Comparison of ENCODE assay signal across 8 cellular contexts in the genomic region with DNA sequence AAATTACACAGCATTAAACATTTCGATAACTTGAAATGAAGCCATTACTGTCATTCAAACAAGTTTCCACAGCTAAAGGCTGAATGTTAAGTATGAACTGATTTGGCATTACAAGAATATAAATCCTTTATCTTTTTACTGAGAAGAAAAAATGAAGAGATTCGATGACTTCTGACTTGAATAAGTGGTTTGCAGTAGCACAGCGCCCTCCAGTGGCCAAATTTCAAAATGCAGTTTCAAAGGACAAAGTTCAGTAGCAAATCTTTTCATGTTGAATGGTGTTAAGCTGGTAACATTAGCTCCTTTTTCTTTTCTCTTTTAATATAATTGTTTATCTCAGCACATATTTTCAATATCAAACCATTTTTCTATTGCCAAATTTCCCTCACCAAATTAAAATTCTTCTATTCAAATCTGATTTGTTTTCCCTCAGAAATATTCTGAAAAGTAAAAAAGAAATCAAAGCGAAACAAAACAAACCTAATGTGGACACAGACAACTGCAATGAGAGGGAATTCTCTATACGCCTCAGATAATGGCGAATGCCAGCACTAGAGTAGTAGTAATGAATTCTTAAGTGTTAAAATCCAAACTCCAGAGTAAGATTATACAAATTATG.
DNase-seq lines count a peak whose midpoint lies in the region; ATAC-seq and TF ChIP-seq lines count a peak whose summit lies in the region.

No MANE protein-coding gene starts in this region.

- H3K36me3 Mint-ChIP-seq in activated naive CD8-positive, alpha-beta T cell treated with anti-CD3 and anti-CD28 coated beads, Interleukin-2, amount 50 U/mL, for 24 hours (ENCODE audit: low read depth) = no peaks in the 10 kb centered on the region

- H3K4me3 Mint-ChIP-seq in activated naive CD8-positive, alpha-beta T cell treated with anti-CD3 and anti-CD28 coated beads, Interleukin-2, amount 50 U/mL, for 24 hours = no peak overlapping the region

- H3K36me3 ChIP-seq in heart right ventricle = no peaks in the 10 kb centered on the region

- H3K27ac ChIP-seq in heart right ventricle = no peak overlapping the region

- no peaks in the 10 kb centered on the region for H3K27me3 Mint-ChIP-seq in activated naive CD8-positive, alpha-beta T cell treated with anti-CD3 and anti-CD28 coated beads, Interleukin-2, amount 50 U/mL, for 24 hours

- H3K4me1 Mint-ChIP-seq in activated naive CD8-positive, alpha-beta T cell treated with anti-CD3 and anti-CD28 coated beads, Interleukin-2, amount 50 U/mL, for 24 hours = peaks cover 9% of the 10 kb centered on the region

- no peak overlapping the region for H3K27ac Mint-ChIP-seq in activated naive CD8-positive, alpha-beta T cell treated with anti-CD3 and anti-CD28 coated beads, Interleukin-2, amount 50 U/mL, for 24 hours

- intact Hi-C loops in heart right ventricle (cut with DNase I) = loop anchor here (2.0 to 10.0 kb wide), 11 partner anchors 181 to 789 kb away; no protein-coding TSS in a partner anchor

- TF ChIP-seq CTCF in LNCAP (IDR thresholded peaks at IDR 0.05) = peak; percentile 76
- TF ChIP-seq CTCF in heart right ventricle (IDR thresholded peaks at IDR 0.05) = peak; percentile 91 to 98 (median 94)

- no peak for ATAC-seq in activated naive CD8-positive, alpha-beta T cell treated with anti-CD3 and anti-CD28 coated beads, Interleukin-2, amount 50 U/mL, for 24 hours
- peak in 2 of 8 donors; percentile 42 to 43 for ATAC-seq in heart right ventricle
- ATAC-seq in HG02588 (IDR thresholded peaks at IDR 0.05; ENCODE audit: unreplicated experiment) = no peak

- DNase-seq in DMS 273 treated with DMSO at 0.1 percent for 48 hours (lab: John Stamatoyannopoulos, UW) (peak; percentile 13), SKM-1 (lab: John Stamatoyannopoulos, UW; ENCODE audit: unreplicated experiment) (peak; percentile 34), heart right ventricle (peak; percentile 34 to 70), retina (peak; percentile 72), HuH-7.5 (ENCODE audit: low spot score) (no peak)
- DNase-seq in activated naive CD8-positive, alpha-beta T cell treated with anti-CD3 and anti-CD28 coated beads, Interleukin-2, amount 50 U/mL, for 24 hours = peak; percentile 84

- WGBS in heart right ventricle, 2 donors = 33% methylated on average over 6 of the region's 6 CpGs

- peaks cover 0 to 12% (median 0%) of the 10 kb centered on the region in 9 donors for H3K4me1 ChIP-seq in heart right ventricle

- H3K27me3 ChIP-seq in heart right ventricle = no peaks in the 10 kb centered on the region

- H3K9me3 ChIP-seq in heart right ventricle = no peaks in the 10 kb centered on the region

- no peak overlapping the region for H3K4me3 ChIP-seq in heart right ventricle

- no peaks in the 10 kb centered on the region for H3K9me3 Mint-ChIP-seq in activated naive CD8-positive, alpha-beta T cell treated with anti-CD3 and anti-CD28 coated beads, Interleukin-2, amount 50 U/mL, for 24 hours
